Comparison of ENCODE assay signal across 14 cellular contexts in genomic region chr2:230224458-230224857, GRCh38. TPM values are rescaled to one million over a fixed set of nuclear protein-coding genes. Genes with fewer than 3 reads are reported as not detected.
DNase-seq lines count a peak whose midpoint lies in the region; ATAC-seq and TF ChIP-seq lines count a peak whose summit lies in the region.
"Had no signal": no experiment of that assay in that cellular context is flagged by ENCODE, and none has a peak within 500 bp of the region (broad histone marks: within the 10 kb centered on the region; RNA-seq: fewer than 3 reads in every experiment).

No MANE protein-coding gene starts in this region.

- TF ChIP-seq CTCF in MM.1S (IDR thresholded peaks at IDR 0.05; ENCODE audit: low read length), result no peak
- TF ChIP-seq CTCF in neutrophil (IDR thresholded peaks at IDR 0.05), result no peak

- H3K4me3 ChIP-seq in MM.1S (ENCODE audit: low read length) (peak overlapping the region; percentile 64; the same call in 1 of the 2 replicates), neutrophil (ENCODE audit: low read depth in 1 of 2, low read length in 1 of 2) (peak overlapping the region; percentile 66 to 67), mesenchymal stem cell (ENCODE audit: insufficient read depth in 1 of 2, low read depth in 1 of 2, low read length in 2 of 2) (no peak overlapping the region)
- H3K4me3 ChIP-seq: colonic mucosa, lung, SJSA1 had no signal

- H3F3A ChIP-seq in MM.1S (ENCODE audit: insufficient read depth, low read length), result peaks cover 16% of the 10 kb centered on the region

- peak overlapping the region; percentile 94 for H3K27ac Mint-ChIP-seq in activated T-cell treated with anti-CD3 and anti-CD28 coated beads, Interleukin-2, amount 50 U/mL, for 72 hours
- peak overlapping the region; percentile 92 to 98 for H3K27ac Mint-ChIP-seq in activated naive CD4-positive, alpha-beta T cell treated with anti-CD3 and anti-CD28 coated beads, Interleukin-2, amount 50 U/mL, for 72 hours
- H3K27ac Mint-ChIP-seq: HFFc6 had no signal

- peaks cover 86% of the 10 kb centered on the region for H3K4me1 Mint-ChIP-seq in activated T-cell treated with anti-CD3 and anti-CD28 coated beads, Interleukin-2, amount 50 U/mL, for 72 hours (ENCODE audit: low read depth)

- H2AFZ ChIP-seq in MM.1S (ENCODE audit: low read length) (no peak overlapping the region), mesenchymal stem cell (ENCODE audit: low read depth, low read length) (no peak overlapping the region)

- H2AK5ac ChIP-seq in mesenchymal stem cell (ENCODE audit: low read length, severe bottlenecking), result no peak overlapping the region

- H3K27me3 ChIP-seq in MM.1S (replicated peaks; ENCODE audit: insufficient read depth, low read length) (no peaks in the 10 kb centered on the region), neutrophil (no peaks in the 10 kb centered on the region), mesenchymal stem cell (ENCODE audit: control insufficient read depth in 1 of 2, insufficient read depth in 1 of 2, low read length in 2 of 2) (no peaks in the 10 kb centered on the region)
- H3K27me3 ChIP-seq: colonic mucosa, SJSA1 had no signal

- no peaks in the 10 kb centered on the region for H3K79me1 ChIP-seq in mesenchymal stem cell (replicated peaks; ENCODE audit: low read length, poor library complexity, severe bottlenecking)

- no peak for ATAC-seq in activated T-cell treated with anti-CD3 and anti-CD28 coated beads, Interleukin-2, amount 50 U/mL, for 72 hours (replicated peaks in 1 of 2)
- no peak for ATAC-seq in activated naive CD4-positive, alpha-beta T cell treated with anti-CD3 and anti-CD28 coated beads, Interleukin-2, amount 50 U/mL, for 72 hours

- H3K9me3 ChIP-seq in MM.1S (replicated peaks; ENCODE audit: insufficient read depth, low read length) (no peaks in the 10 kb centered on the region), neutrophil (no peaks in the 10 kb centered on the region), mesenchymal stem cell (ENCODE audit: control insufficient read depth, low read length) (no peaks in the 10 kb centered on the region)
- H3K9me3 ChIP-seq: colonic mucosa, SJSA1 had no signal

- no peak overlapping the region for H2BK15ac ChIP-seq in mesenchymal stem cell (ENCODE audit: low read depth, poor library complexity, severe bottlenecking)

- H3K18ac ChIP-seq in mesenchymal stem cell (ENCODE audit: low read depth in 1 of 2, low read length in 2 of 2), result no peak overlapping the region

- H3K23ac ChIP-seq in mesenchymal stem cell (ENCODE audit: low read length in 2 of 2), result no peak overlapping the region

- H3K4me2 ChIP-seq in MM.1S (ENCODE audit: low read depth, low read length), result peak overlapping the region; percentile 70
- no peak overlapping the region for H3K4me2 ChIP-seq in mesenchymal stem cell (ENCODE audit: low read length, poor library complexity, severe bottlenecking)

- H3K14ac ChIP-seq in mesenchymal stem cell (ENCODE audit: low read length in 2 of 2), result no peak overlapping the region

- no peaks in the 10 kb centered on the region for H3K9me3 Mint-ChIP-seq in activated T-cell treated with anti-CD3 and anti-CD28 coated beads, Interleukin-2, amount 50 U/mL, for 72 hours
- no peaks in the 10 kb centered on the region for H3K9me3 Mint-ChIP-seq in activated naive CD4-positive, alpha-beta T cell treated with anti-CD3 and anti-CD28 coated beads, Interleukin-2, amount 50 U/mL, for 72 hours
- H3K9me3 Mint-ChIP-seq: HFFc6, neural crest cell had no signal

- peaks cover 23% of the 10 kb centered on the region for H3K4me1 ChIP-seq in MM.1S (ENCODE audit: low read length)
- peaks cover 49 to 52% of the 10 kb centered on the region in 2 experiments for H3K4me1 ChIP-seq in neutrophil (ENCODE audit: control insufficient read depth in 1 of 2, insufficient read depth in 1 of 2, low read depth in 1 of 2, low read length in 1 of 2)
- peaks cover 5% of the 10 kb centered on the region for H3K4me1 ChIP-seq in mesenchymal stem cell (ENCODE audit: control insufficient read depth, insufficient read depth, low read depth, low read length)
- H3K4me1 ChIP-seq: colonic mucosa had no signal

- H4K91ac ChIP-seq in mesenchymal stem cell (ENCODE audit: low read length), result no peak overlapping the region

- H3K9ac ChIP-seq in MM.1S (ENCODE audit: low read length), result no peak overlapping the region
- no peak overlapping the region for H3K9ac ChIP-seq in mesenchymal stem cell (ENCODE audit: low read length)

- H3K9me2 ChIP-seq in MM.1S (replicated peaks; ENCODE audit: insufficient read depth, low read length), result no peaks in the 10 kb centered on the region

- no peaks in the 10 kb centered on the region for H3K36me3 ChIP-seq in MM.1S (replicated peaks; ENCODE audit: insufficient read depth, low read length)
- no peaks in the 10 kb centered on the region for H3K36me3 ChIP-seq in neutrophil
- H3K36me3 ChIP-seq in mesenchymal stem cell (ENCODE audit: control insufficient read depth in 1 of 2, insufficient read depth in 2 of 2, low read depth in 1 of 2, low read length in 2 of 2), result no peaks in the 10 kb centered on the region
- H3K36me3 ChIP-seq: colonic mucosa, SJSA1 had no signal

- no peaks in the 10 kb centered on the region for H4K20me1 ChIP-seq in MM.1S (ENCODE audit: insufficient read depth, low read length)

- no peak for DNase-seq in activated T-cell treated with anti-CD3 and anti-CD28 coated beads, Interleukin-2, amount 50 U/mL, for 72 hours
- DNase-seq in activated T-cell treated with anti-CD3 and anti-CD28 coated beads for 4 hours (no peak), MM.1S (no peak), mesenchymal stem cell (no peak), caudate nucleus (lab: John Stamatoyannopoulos, UW) (no peak)
- DNase-seq in activated naive CD4-positive, alpha-beta T cell treated with anti-CD3 and anti-CD28 coated beads, Interleukin-2, amount 50 U/mL, for 72 hours (ENCODE audit: low spot score in 2 of 2), result no peak
- no peak for DNase-seq in NK-92 treated with Interleukin-12 subunit alpha and Interleukin-12 subunit beta, amount 100 ng/mL, for 24 hours (lab: John Stamatoyannopoulos, UW)
- DNase-seq: activated CD8-positive, alpha-beta memory T cell treated with anti-CD3 and anti-CD28 coated beads, Interleukin-2, amount 50 U/mL, for 48 hours; colonic mucosa; HFFc6 had no signal

- 0 out of 2 replicates have a peak overlapping the region, but pooled peaks have one; percentile 78 for H3K27ac ChIP-seq in MM.1S (ENCODE audit: low read length)
- peak overlapping the region; percentile 95 for H3K27ac ChIP-seq in neutrophil
- no peak overlapping the region for H3K27ac ChIP-seq in mesenchymal stem cell (ENCODE audit: low read length, poor library complexity, severe bottlenecking)
- H3K27ac ChIP-seq in caudate nucleus (ENCODE audit: low read depth, low read length), result no peak overlapping the region
- H3K27ac ChIP-seq: SJSA1 had no signal

- no peak overlapping the region for H2BK12ac ChIP-seq in mesenchymal stem cell (ENCODE audit: low read length in 2 of 2)

- H3K36me3 Mint-ChIP-seq in activated T-cell treated with anti-CD3 and anti-CD28 coated beads, Interleukin-2, amount 50 U/mL, for 72 hours (ENCODE audit: insufficient read depth in 2 of 2), result peaks cover 3 to 17% of the 10 kb centered on the region in 2 donors
- H3K36me3 Mint-ChIP-seq in activated naive CD4-positive, alpha-beta T cell treated with anti-CD3 and anti-CD28 coated beads, Interleukin-2, amount 50 U/mL, for 72 hours, result peaks cover 23 to 37% of the 10 kb centered on the region in 2 donors

- peaks cover 24% of the 10 kb centered on the region for H3K79me2 ChIP-seq in MM.1S (ENCODE audit: low read length)

- no peaks in the 10 kb centered on the region for H3K27me3 Mint-ChIP-seq in activated T-cell treated with anti-CD3 and anti-CD28 coated beads, Interleukin-2, amount 50 U/mL, for 72 hours (ENCODE audit: low read depth)

- no peak overlapping the region for H3K4ac ChIP-seq in mesenchymal stem cell (ENCODE audit: low read depth in 1 of 2, low read length in 2 of 2)

- no peak overlapping the region for H2BK5ac ChIP-seq in mesenchymal stem cell (ENCODE audit: low read depth, low read length, poor library complexity, severe bottlenecking)

- no peak overlapping the region for H2BK120ac ChIP-seq in mesenchymal stem cell (ENCODE audit: low read depth, low read length)

- H4K8ac ChIP-seq in mesenchymal stem cell (ENCODE audit: low read length), result no peak overlapping the region

- H3K4me3 Mint-ChIP-seq in activated T-cell treated with anti-CD3 and anti-CD28 coated beads, Interleukin-2, amount 50 U/mL, for 72 hours, result peak overlapping the region; percentile 89 to 90
- H3K4me3 Mint-ChIP-seq: HFFc6, neural crest cell had no signal

RNA-seq across cellular contexts. Expression of gene SP140, which starts 1.1 kb away (rescaled TPM):
- total RNA-seq in activated T-cell treated with anti-CD3 and anti-CD28 coated beads, Interleukin-2, amount 50 U/mL, for 72 hours, result 100 to 1,000 TPM; 102 to 109 TPM
- total RNA-seq in activated naive CD4-positive, alpha-beta T cell treated with anti-CD3 and anti-CD28 coated beads, Interleukin-2, amount 50 U/mL, for 72 hours, result 10 to 100 TPM; 75.8 to 77.7 TPM
- polyA plus RNA-seq in mesenchymal stem cell (2013, experiment 1 of 2), result 3.0 TPM
- 3.6 TPM for polyA plus RNA-seq in mesenchymal stem cell (2013, experiment 2 of 2)
- total RNA-seq: neural crest cell had no signal

RNA-seq across cellular contexts. Expression of gene SP110, which starts 4.7 kb away (rescaled TPM):
- total RNA-seq in activated T-cell treated with anti-CD3 and anti-CD28 coated beads, Interleukin-2, amount 50 U/mL, for 72 hours, result 100 to 1,000 TPM; 118 to 128 TPM
- 100 to 1,000 TPM in 1 of 2 donors, 10 to 100 TPM in 1; 61.0 to 148 TPM for total RNA-seq in activated naive CD4-positive, alpha-beta T cell treated with anti-CD3 and anti-CD28 coated beads, Interleukin-2, amount 50 U/mL, for 72 hours
- polyA plus RNA-seq in mesenchymal stem cell (2013, experiment 1 of 2), result 33.3 TPM
- 32.2 TPM for polyA plus RNA-seq in mesenchymal stem cell (2013, experiment 2 of 2)

Comparison
In these comparisons a context has a peak if more than half of its experiments do, and no peak if none do; other contexts are left out.
1. H3K27ac ChIP-seq: peak in MM.1S (single experiment) and neutrophil (single experiment); none in mesenchymal stem cell (single experiment) and caudate nucleus (single experiment).
2. H3K4me3 ChIP-seq: peak in MM.1S (single experiment) and neutrophil (2 of 2); none in mesenchymal stem cell (0 of 2).